Comparison of ENCODE assay signal across 8 cellular contexts in genomic region chr10:75234017-75234682, GRCh38. TPM values are rescaled to one million over a fixed set of nuclear protein-coding genes. Genes with fewer than 3 reads are reported as not detected.
DNase-seq lines count a peak whose midpoint lies in the region; ATAC-seq and TF ChIP-seq lines count a peak whose summit lies in the region.

No MANE protein-coding gene starts in this region.

- H3K4me3 Mint-ChIP-seq in GM23338, result peak overlapping the region; percentile 69
- H3K4me3 Mint-ChIP-seq in activated naive CD4-positive, alpha-beta T cell treated with anti-CD3 and anti-CD28 coated beads, Interleukin-2, amount 50 U/mL, for 24 hours, result peak overlapping the region; percentile 60

- H2AFZ ChIP-seq in DND-41 (ENCODE audit: low read depth, low read length), result no peak overlapping the region
- H2AFZ ChIP-seq in GM23338, result no peak overlapping the region; the same call in 1 of the 2 replicates
- peak overlapping the region; percentile 82 for H2AFZ ChIP-seq in osteoblast (ENCODE audit: low read length)

- H3K4me2 ChIP-seq in DND-41 (ENCODE audit: insufficient read depth, low read length) (peak overlapping the region; percentile 97), GM23338 (peak overlapping the region; percentile 93), osteoblast (ENCODE audit: insufficient read depth, low read length) (peak overlapping the region; percentile 95)

- H3K4me1 Mint-ChIP-seq in GM23338, result peaks cover 23% of the 10 kb centered on the region
- peaks cover 34% of the 10 kb centered on the region for H3K4me1 Mint-ChIP-seq in activated naive CD4-positive, alpha-beta T cell treated with anti-CD3 and anti-CD28 coated beads, Interleukin-2, amount 50 U/mL, for 24 hours

- peaks cover 39% of the 10 kb centered on the region for H3F3A ChIP-seq in GM23338 (replicated peaks; ENCODE audit: low read depth)

- peaks cover 43% of the 10 kb centered on the region for H3K36me3 ChIP-seq in DND-41 (ENCODE audit: insufficient read depth, low read length)
- H3K36me3 ChIP-seq in GM23338 (ENCODE audit: insufficient read depth), result peaks cover 25% of the 10 kb centered on the region
- peaks cover 32% of the 10 kb centered on the region for H3K36me3 ChIP-seq in osteoblast (ENCODE audit: insufficient read depth, low read length)
- H3K36me3 ChIP-seq in thoracic aorta, result peaks cover 9% of the 10 kb centered on the region

- no peak overlapping the region for H3K9ac ChIP-seq in DND-41 (ENCODE audit: low read depth, low read length)

- H3K27me3 Mint-ChIP-seq in GM23338 (ENCODE audit: insufficient read depth, low read depth, poor library complexity), result peaks cover 24% of the 10 kb centered on the region
- H3K27me3 Mint-ChIP-seq in activated naive CD4-positive, alpha-beta T cell treated with anti-CD3 and anti-CD28 coated beads, Interleukin-2, amount 50 U/mL, for 24 hours, result no peaks in the 10 kb centered on the region

- peaks cover 44% of the 10 kb centered on the region for H3K36me3 Mint-ChIP-seq in GM23338 (ENCODE audit: low read depth)
- H3K36me3 Mint-ChIP-seq in activated naive CD4-positive, alpha-beta T cell treated with anti-CD3 and anti-CD28 coated beads, Interleukin-2, amount 50 U/mL, for 24 hours, result peaks cover 8% of the 10 kb centered on the region

- no peaks in the 10 kb centered on the region for H3K9me3 ChIP-seq in DND-41 (ENCODE audit: insufficient read depth, low read length, severe bottlenecking)
- H3K9me3 ChIP-seq in osteoblast (ENCODE audit: low read depth, low read length), result no peaks in the 10 kb centered on the region
- no peaks in the 10 kb centered on the region for H3K9me3 ChIP-seq in thoracic aorta

- peaks cover 5% of the 10 kb centered on the region; the same call in 1 of the 2 replicates for H4K20me1 ChIP-seq in DND-41 (ENCODE audit: insufficient read depth, low read length)
- H4K20me1 ChIP-seq in GM23338 (replicated peaks; ENCODE audit: insufficient read depth), result peaks cover 14% of the 10 kb centered on the region
- peaks cover 11% of the 10 kb centered on the region for H4K20me1 ChIP-seq in osteoblast (ENCODE audit: insufficient read depth, low read length)

- peak overlapping the region; percentile 89 for H3K27ac Mint-ChIP-seq in GM23338
- H3K27ac Mint-ChIP-seq in activated naive CD4-positive, alpha-beta T cell treated with anti-CD3 and anti-CD28 coated beads, Interleukin-2, amount 50 U/mL, for 24 hours, result peak overlapping the region; percentile 12

- peak; percentile 63 for DNase-seq in DND-41
- peak; percentile 98 for DNase-seq in GM23338 (ENCODE audit: low spot score)
- peak; percentile 95 for DNase-seq in LoVo (ENCODE audit: low spot score)
- peak; percentile 88 for DNase-seq in SK-MEL-5 (ENCODE audit: low read depth, low spot score)
- DNase-seq in globus pallidus (ENCODE audit: low spot score), result peak; percentile 61
- peak; percentile 97 for DNase-seq in osteoblast (ENCODE audit: insufficient read length, low spot score, missing footprints)
- DNase-seq in thoracic aorta (ENCODE audit: low spot score), result peak; percentile 73

- H3K27ac ChIP-seq in DND-41 (ENCODE audit: low read length) (no peak overlapping the region), GM23338 (ENCODE audit: low read depth) (peak overlapping the region; percentile 95), osteoblast (ENCODE audit: low read depth, low read length) (no peak overlapping the region), thoracic aorta (peak overlapping the region; percentile 78 to 81)

- H3K27me3 ChIP-seq in DND-41 (ENCODE audit: insufficient read depth, low read length, poor library complexity) (no peaks in the 10 kb centered on the region), GM23338 (ENCODE audit: insufficient read depth) (no peaks in the 10 kb centered on the region), osteoblast (ENCODE audit: insufficient read depth, low read length) (no peaks in the 10 kb centered on the region), thoracic aorta (replicated peaks; ENCODE audit: insufficient read depth) (no peaks in the 10 kb centered on the region)

- H3K4me3 ChIP-seq in DND-41 (ENCODE audit: low read depth in 1 of 2, low read length in 2 of 2) (no peak overlapping the region), GM23338 (peak overlapping the region; percentile 78), osteoblast (ENCODE audit: insufficient read depth, low read length) (peak overlapping the region; percentile 77), thoracic aorta (peak overlapping the region; percentile 97)

- in situ Hi-C loops in SK-MEL-5 (cut with HindIII; ENCODE audit: low pct_unique_long_range_greater_than_20kb, low sequenced_read_pairs), result no loop called here

- H3K4me1 ChIP-seq in DND-41 (ENCODE audit: insufficient read depth, low read length), result peaks cover 18% of the 10 kb centered on the region
- peaks cover 6% of the 10 kb centered on the region; the same call in 1 of the 2 replicates for H3K4me1 ChIP-seq in GM23338 (ENCODE audit: insufficient read depth)
- H3K4me1 ChIP-seq in osteoblast (ENCODE audit: insufficient read depth, low read length), result peaks cover 27% of the 10 kb centered on the region
- H3K4me1 ChIP-seq in thoracic aorta (ENCODE audit: control insufficient read depth in 1 of 2, low read depth in 2 of 2), result peaks cover 7 to 21% of the 10 kb centered on the region in 2 donors

- H3K9me3 Mint-ChIP-seq in GM23338, result no peaks in the 10 kb centered on the region
- no peaks in the 10 kb centered on the region for H3K9me3 Mint-ChIP-seq in activated naive CD4-positive, alpha-beta T cell treated with anti-CD3 and anti-CD28 coated beads, Interleukin-2, amount 50 U/mL, for 24 hours

- H3K79me2 ChIP-seq in DND-41 (ENCODE audit: insufficient read depth, low read length), result peaks cover 4% of the 10 kb centered on the region; the same call in 1 of the 2 replicates
- H3K79me2 ChIP-seq in GM23338 (replicated peaks; ENCODE audit: insufficient read depth), result peaks cover 18% of the 10 kb centered on the region
- H3K79me2 ChIP-seq in osteoblast (ENCODE audit: insufficient read depth, low read length), result peaks cover 3% of the 10 kb centered on the region

- TF ChIP-seq CTCF in DND-41 (IDR thresholded peaks at IDR 0.05; ENCODE audit: borderline replicate concordance, extremely low read depth, low read length, poor library complexity, severe bottlenecking) (no peak), GM23338 (conservative IDR thresholded peaks at IDR 0.05; ENCODE audit: low read depth in 2 of 2) (no peak), osteoblast (IDR thresholded peaks at IDR 0.05; ENCODE audit: extremely low read depth, low read depth, low read length) (no peak), thoracic aorta (IDR thresholded peaks at IDR 0.05) (no peak)

- ATAC-seq in DND-41 (ENCODE audit: insufficient read depth, low read depth), result no peak
- ATAC-seq in GM23338, result peak; percentile 55
- ATAC-seq in thoracic aorta (ENCODE audit: insufficient number of reproducible peaks, low FRiP score, low read depth), result peak; percentile 64

- H3K9me2 ChIP-seq in GM23338 (ENCODE audit: insufficient read depth), result no peaks in the 10 kb centered on the region

TF ChIP-seq in GM23338, 12 proteins besides CTCF, POLR2A, EP300 and RAD21 (continues in another document):
- TF ChIP-seq ZNF331 (CRISPR knock-in tag; IDR thresholded peaks at IDR 0.05; ENCODE audit: low read depth) (no peak), EZH2phosphoT487 (IDR thresholded peaks at IDR 0.05; ENCODE audit: unreplicated experiment) (no peak), JUNB (IDR thresholded peaks at IDR 0.05; ENCODE audit: unreplicated experiment) (no peak), CREB1 (CRISPR knock-in tag; IDR thresholded peaks at IDR 0.05; ENCODE audit: low read depth) (no peak), NANOG (IDR thresholded peaks at IDR 0.05; ENCODE audit: borderline replicate concordance) (no peak), EZH2 (IDR thresholded peaks at IDR 0.05; ENCODE audit: low read depth, unreplicated experiment) (no peak)

RNA-seq across cellular contexts. Expression of gene COMTD1, which starts 1.6 kb away (rescaled TPM):
- 39.6 and 40.0 TPM in 2 replicates for total RNA-seq in GM23338 (2014; rRNA removed; shearing (Covaris generic))
- 46.7 and 54.1 TPM in 2 replicates for polyA plus RNA-seq in GM23338 (2016; fragmentation: Nextera tagmentation; extraction: Ambion mirVana)
- 15.5 and 20.1 TPM in 2 replicates for total RNA-seq in SK-MEL-5 (2014; rRNA removed; shearing (Covaris generic))
- polyA plus RNA-seq in SK-MEL-5 (2015; cell fraction: cytosol; rRNA removed), result 21.9 and 32.1 TPM in 2 replicates
- 105 and 117 TPM in 2 replicates for polyA plus RNA-seq in SK-MEL-5 (2015; cell fraction: nucleus; rRNA removed)
- total RNA-seq in osteoblast (8.5 and 13.4 TPM in 2 replicates), thoracic aorta (10 to 100 TPM; 19.0 to 35.6 TPM)

RNA-seq across cellular contexts. Expression of gene VDAC2, which starts 23.6 kb away (rescaled TPM):
- 242 and 282 TPM in 2 replicates for total RNA-seq in GM23338 (2014; rRNA removed; shearing (Covaris generic))
- polyA plus RNA-seq in GM23338 (2016; fragmentation: Nextera tagmentation; extraction: Ambion mirVana), result 294 and 311 TPM in 2 replicates
- total RNA-seq in SK-MEL-5 (2014; rRNA removed; shearing (Covaris generic)), result 134 TPM in 2 replicates
- 109 and 145 TPM in 2 replicates for polyA plus RNA-seq in SK-MEL-5 (2015; cell fraction: cytosol; rRNA removed)
- polyA plus RNA-seq in SK-MEL-5 (2015; cell fraction: nucleus; rRNA removed), result 101 and 103 TPM in 2 replicates
- total RNA-seq in osteoblast, result 141 and 145 TPM in 2 replicates
- total RNA-seq in thoracic aorta, result 10 to 100 TPM; 93.3 to 98.0 TPM

Comparison
In these comparisons a context has a peak if more than half of its experiments do, and no peak if none do; other contexts are left out.
1. H3K27ac ChIP-seq: peak in GM23338 (single experiment) and thoracic aorta (2 of 2); none in DND-41 (single experiment) and osteoblast (single experiment).
2. H3K4me3 ChIP-seq: peak in GM23338 (single experiment), osteoblast (single experiment) and thoracic aorta (single experiment); none in DND-41 (0 of 2).
3. Peak in every context shown above with its lines, with median percentiles within 50 percentile points of each other: DNase-seq and H3K4me2 ChIP-seq.